9 cellular contexts compared by ENCODE assay signal in the genomic region with DNA sequence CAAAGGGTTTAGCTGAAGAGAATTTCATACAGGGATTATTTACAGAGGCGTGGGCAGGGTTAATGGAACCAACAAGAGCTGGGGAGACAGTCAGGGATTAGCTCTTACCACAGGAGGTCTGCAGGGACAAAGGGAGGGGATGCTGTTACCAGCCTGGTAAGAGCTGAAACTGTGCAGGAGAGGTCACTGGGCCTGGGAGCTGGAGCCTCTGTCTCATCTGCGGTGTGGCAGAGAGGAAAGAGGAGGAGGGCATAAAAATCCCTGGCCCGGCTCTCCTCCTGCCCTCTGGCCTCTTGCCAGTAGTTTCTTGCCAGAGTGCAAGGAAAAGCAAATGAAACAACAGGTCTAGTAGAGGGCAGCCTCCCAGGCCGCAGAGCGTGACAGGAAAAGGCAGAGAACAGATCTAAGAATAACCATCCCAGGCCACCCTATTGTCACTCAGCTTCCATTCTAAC. TPM values are rescaled to one million over a fixed set of nuclear protein-coding genes. Genes with fewer than 3 reads are reported as not detected.
DNase-seq lines count a peak whose midpoint lies in the region; ATAC-seq and TF ChIP-seq lines count a peak whose summit lies in the region.
"Had no signal": no experiment of that assay in that cellular context is flagged by ENCODE, and none has a peak within 500 bp of the region (broad histone marks: within the 10 kb centered on the region; RNA-seq: fewer than 3 reads in every experiment).

No MANE protein-coding gene starts in this region.

- ATAC-seq in HG03442 (IDR thresholded peaks at IDR 0.05; ENCODE audit: unreplicated experiment) (peak; percentile 27), heart right ventricle (peak; percentile 62 to 96 (median 87)), GM21423 (IDR thresholded peaks at IDR 0.05; ENCODE audit: unreplicated experiment) (no peak), GM18907 (IDR thresholded peaks at IDR 0.05; ENCODE audit: unreplicated experiment) (no peak), GM21515 (IDR thresholded peaks at IDR 0.05; ENCODE audit: unreplicated experiment) (no peak)

- no peak overlapping the region for H3K4me3 ChIP-seq in heart right ventricle
- no peak overlapping the region for H3K4me3 ChIP-seq in spleen
- H3K4me3 ChIP-seq: upper lobe of left lung had no signal

- H3K27me3 ChIP-seq in heart right ventricle: no peaks in the 10 kb centered on the region
- H3K27me3 ChIP-seq in spleen (replicated peaks in 1 of 7): no peaks in the 10 kb centered on the region
- H3K27me3 ChIP-seq: upper lobe of left lung had no signal

- WGBS in heart right ventricle, 2 donors: 17 to 22% methylated on average over 5 of the region's 5 CpGs
- 22 to 37% (median 29%) methylated on average over 5 of the region's 5 CpGs for WGBS in spleen, 5 donors

- no peak for TF ChIP-seq POLR2A in spleen (IDR thresholded peaks at IDR 0.05)

- H3K36me3 ChIP-seq in heart right ventricle (no peaks in the 10 kb centered on the region), spleen (no peaks in the 10 kb centered on the region)
- H3K36me3 ChIP-seq: upper lobe of left lung had no signal

- DNase-seq in RPMI8226: peak; percentile 74
- peak; percentile 49 to 64 for DNase-seq in heart right ventricle
- DNase-seq in spleen: peak; percentile 75
- no peak for DNase-seq in NCI-H1436 (lab: John Stamatoyannopoulos, UW)

- H3K27ac ChIP-seq in heart right ventricle (peak overlapping the region in 4 of 10 donors; percentile 5 to 66 (median 24)), spleen (peak overlapping the region in 2 of 8 donors; percentile 15 to 44)

- no peaks in the 10 kb centered on the region for H3K9me3 ChIP-seq in heart right ventricle
- H3K9me3 ChIP-seq in spleen: no peaks in the 10 kb centered on the region
- H3K9me3 ChIP-seq: upper lobe of left lung had no signal

- H3K4me1 ChIP-seq in heart right ventricle (peaks cover 0 to 30% (median 21%) of the 10 kb centered on the region in 9 donors), spleen (peaks cover 0 to 30% (median 13%) of the 10 kb centered on the region in 6 donors)

- TF ChIP-seq CTCF in heart right ventricle (IDR thresholded peaks at IDR 0.05): no peak
- no peak for TF ChIP-seq CTCF in spleen (IDR thresholded peaks at IDR 0.05 in 8 of 11, conservative IDR thresholded peaks at IDR 0.05 in 3 of 11)

- intact Hi-C loops in heart right ventricle (cut with DNase I) (loop anchor here in 9 of 10 donors (5.0 to 10.0 kb wide), 9 partner anchors 160 to 1390 kb away; a partner anchor contains a TSS), spleen (cut with DNase I; ENCODE audit: low total_unique reads) (loop anchor here (5.0 to 10.0 kb wide), 3 partner anchors 558 to 1410 kb away; a partner anchor contains a TSS)

RNA-seq across cellular contexts. Expression of a gene that starts 18.9 kb away (rescaled TPM):
- total RNA-seq in heart right ventricle: 10 to 100 TPM in 1 of 10 donors, 1 to 10 TPM in 9; 6.2 to 10.4 (median 8.2) TPM
- 1 to 10 TPM; 4.8 TPM for polyA plus RNA-seq in heart right ventricle
- total RNA-seq in spleen: 10 to 100 TPM; 25.9 to 47.3 (median 33.6) TPM
- 10 to 100 TPM; 10.5 to 14.4 (median 12.1) TPM for polyA plus RNA-seq in spleen

RNA-seq across cellular contexts. Expression of a gene that starts 20.2 kb away (rescaled TPM):
- 1 to 10 TPM; 1.4 to 3.8 (median 2.1) TPM for total RNA-seq in heart right ventricle
- polyA plus RNA-seq in heart right ventricle: 1 to 10 TPM; 1.2 to 1.7 TPM
- total RNA-seq in spleen: 10 to 100 TPM; 11.8 to 22.8 (median 15.2) TPM
- polyA plus RNA-seq in spleen: 1 to 10 TPM; 2.5 to 3.1 (median 3.0) TPM

Comparison
In these comparisons a context has a peak if more than half of its experiments do, and no peak if none do; other contexts are left out.
1. ATAC-seq: peak in HG03442 (single experiment) and heart right ventricle (8 of 8); none in GM21423 (single experiment), GM18907 (single experiment) and GM21515 (single experiment).